ENCODE assay signal across 8 cellular contexts in the genomic region with DNA sequence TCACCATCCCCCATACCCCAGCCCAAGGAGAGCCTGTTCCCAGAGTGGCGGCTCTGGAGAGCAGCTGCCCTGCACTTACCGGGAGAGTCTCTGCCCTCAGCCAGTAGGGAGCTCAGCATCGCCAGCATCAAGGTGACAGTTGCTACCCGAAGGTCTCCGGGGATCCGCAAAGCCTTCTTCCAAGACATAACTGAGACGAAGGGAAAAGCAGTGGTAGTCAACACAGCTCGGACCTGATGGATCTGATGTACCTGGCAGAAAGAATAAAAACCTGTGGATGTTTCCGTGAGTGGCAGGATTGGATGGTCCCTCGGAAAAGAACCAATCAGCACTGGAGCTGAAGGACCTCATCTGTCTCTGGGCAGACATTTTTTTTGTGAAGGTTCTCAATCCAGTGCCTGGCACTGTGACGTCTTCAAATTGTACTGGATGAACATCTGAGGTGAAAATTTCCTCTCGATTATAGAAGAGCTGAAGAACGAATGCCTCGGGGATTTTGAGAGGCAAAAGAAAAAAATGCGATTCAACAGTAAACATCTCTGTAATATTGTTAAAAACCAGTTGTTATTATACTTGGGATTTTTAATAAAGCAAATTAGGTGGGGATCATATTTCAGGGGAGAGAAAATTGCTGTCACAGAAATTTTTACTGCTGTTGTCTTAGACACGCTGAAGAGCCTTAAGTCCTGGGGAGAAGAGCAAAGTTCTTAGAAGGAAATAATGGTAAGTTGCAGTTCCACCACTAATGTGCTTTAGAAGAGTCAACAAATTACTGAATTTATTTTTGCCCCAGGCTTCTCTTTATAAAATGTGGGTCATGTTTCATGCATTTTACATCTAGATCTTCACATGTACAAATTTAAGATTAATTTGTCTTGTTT. TPM values are rescaled to one million over a fixed set of nuclear protein-coding genes. Genes with fewer than 3 reads are reported as not detected.
DNase-seq lines count a peak whose midpoint lies in the region; ATAC-seq and TF ChIP-seq lines count a peak whose summit lies in the region.

HLA-DQB1 (minus strand) TSS at position 238 of the 881 bp plus-strand sequence; CDS start at position 188, 50 bp downstream.

- DNase-seq in DMS114 treated with DMSO at 0.1 percent for 48 hours (lab: John Stamatoyannopoulos, UW; ENCODE audit: unreplicated experiment): peak; percentile 81
- peak; percentile 75 for DNase-seq in GM19238 (ENCODE audit: insufficient read length, low spot score)
- peak; percentile 43 for DNase-seq in T-helper 2 cell treated with Interferon-gamma antibody and Interleukin-4, amounts not matched to agents 5 μg/mL and 100 μg/mL, for 36 hours (ENCODE audit: low spot score)
- no peak for DNase-seq in chondrocyte (ENCODE audit: low spot score)
- no peak for DNase-seq in lung (ENCODE audit: low spot score)
- DNase-seq in stimulated activated naive B cell treated with anti-CD40 and anti-IgM and Interleukin-4, amounts not matched to agents 10 μg/mL and 1 μg/mL and 100 μg/mL, for 72 hours: peak; percentile 78
- no peak for DNase-seq in NCI-H345 (lab: John Stamatoyannopoulos, UW)

- H3K4me1 Mint-ChIP-seq in T-helper 2 cell treated with Interferon-gamma antibody and Interleukin-4, amounts not matched to agents 5 μg/mL and 100 μg/mL, for 36 hours (ENCODE audit: low read depth): peaks cover 51% of the 10 kb centered on the region
- peaks cover 4% of the 10 kb centered on the region for H3K4me1 Mint-ChIP-seq in chondrocyte (ENCODE audit: low read depth)
- peaks cover 45 to 85% of the 10 kb centered on the region in 2 donors for H3K4me1 Mint-ChIP-seq in stimulated activated naive B cell treated with anti-CD40 and anti-IgM and Interleukin-4, amounts not matched to agents 10 μg/mL and 1 μg/mL and 100 μg/mL, for 72 hours

- H3K4me3 ChIP-seq in lung: peak within 1 kb of the TSS; percentile 64

- peaks cover 53% of the 10 kb centered on the region for H3K27me3 Mint-ChIP-seq in T-helper 2 cell treated with Interferon-gamma antibody and Interleukin-4, amounts not matched to agents 5 μg/mL and 100 μg/mL, for 36 hours (ENCODE audit: low read depth)
- peaks cover 67% of the 10 kb centered on the region for H3K27me3 Mint-ChIP-seq in chondrocyte (ENCODE audit: low read depth)
- no peaks in the 10 kb centered on the region for H3K27me3 Mint-ChIP-seq in stimulated activated naive B cell treated with anti-CD40 and anti-IgM and Interleukin-4, amounts not matched to agents 10 μg/mL and 1 μg/mL and 100 μg/mL, for 72 hours

- H3K27ac Mint-ChIP-seq in T-helper 2 cell treated with Interferon-gamma antibody and Interleukin-4, amounts not matched to agents 5 μg/mL and 100 μg/mL, for 36 hours: peak within 1 kb of the TSS; percentile 81
- no peak within 1 kb of the TSS for H3K27ac Mint-ChIP-seq in chondrocyte (ENCODE audit: unreplicated experiment)
- peak within 1 kb of the TSS; percentile 100 for H3K27ac Mint-ChIP-seq in stimulated activated naive B cell treated with anti-CD40 and anti-IgM and Interleukin-4, amounts not matched to agents 10 μg/mL and 1 μg/mL and 100 μg/mL, for 72 hours

- no peaks in the 10 kb centered on the region for H3K27me3 ChIP-seq in lung (ENCODE audit: control insufficient read depth, insufficient read depth)

- peaks cover 0 to 2% of the 10 kb centered on the region in 2 donors for H3K9me3 ChIP-seq in lung (ENCODE audit: control insufficient read depth in 2 of 2, insufficient read depth in 1 of 2, low read length in 1 of 2)

- H3K36me3 Mint-ChIP-seq in T-helper 2 cell treated with Interferon-gamma antibody and Interleukin-4, amounts not matched to agents 5 μg/mL and 100 μg/mL, for 36 hours (ENCODE audit: low read depth): peaks cover 7% of the 10 kb centered on the region
- no peaks in the 10 kb centered on the region for H3K36me3 Mint-ChIP-seq in chondrocyte (ENCODE audit: low read depth)
- H3K36me3 Mint-ChIP-seq in stimulated activated naive B cell treated with anti-CD40 and anti-IgM and Interleukin-4, amounts not matched to agents 10 μg/mL and 1 μg/mL and 100 μg/mL, for 72 hours: peaks cover 38 to 52% of the 10 kb centered on the region in 2 donors

- no peaks in the 10 kb centered on the region for H3K9me3 Mint-ChIP-seq in T-helper 2 cell treated with Interferon-gamma antibody and Interleukin-4, amounts not matched to agents 5 μg/mL and 100 μg/mL, for 36 hours
- H3K9me3 Mint-ChIP-seq in chondrocyte (ENCODE audit: low read depth): no peaks in the 10 kb centered on the region
- H3K9me3 Mint-ChIP-seq in stimulated activated naive B cell treated with anti-CD40 and anti-IgM and Interleukin-4, amounts not matched to agents 10 μg/mL and 1 μg/mL and 100 μg/mL, for 72 hours: no peaks in the 10 kb centered on the region

- WGBS in lung, 2 donors: 5 to 8% methylated on average over 16 of the region's 16 CpGs

- peaks cover 0 to 5% of the 10 kb centered on the region in 2 donors for H3K36me3 ChIP-seq in lung (ENCODE audit: control insufficient read depth in 2 of 2, insufficient read depth in 2 of 2, low read length in 2 of 2)

- peak; percentile 63 for ATAC-seq in HG03469 (IDR thresholded peaks at IDR 0.05; ENCODE audit: unreplicated experiment)
- ATAC-seq in lung (ENCODE audit: insufficient read depth, low FRiP score): peak; percentile 84
- peak; percentile 64 to 71 for ATAC-seq in stimulated activated naive B cell treated with anti-CD40 and anti-IgM and Interleukin-4, amounts not matched to agents 10 μg/mL and 1 μg/mL and 100 μg/mL, for 72 hours (replicated peaks)

- H3K4me3 Mint-ChIP-seq in T-helper 2 cell treated with Interferon-gamma antibody and Interleukin-4, amounts not matched to agents 5 μg/mL and 100 μg/mL, for 36 hours: peak within 1 kb of the TSS; percentile 89
- H3K4me3 Mint-ChIP-seq in chondrocyte (ENCODE audit: unreplicated experiment): peak within 1 kb of the TSS; percentile 44
- H3K4me3 Mint-ChIP-seq in stimulated activated naive B cell treated with anti-CD40 and anti-IgM and Interleukin-4, amounts not matched to agents 10 μg/mL and 1 μg/mL and 100 μg/mL, for 72 hours: peak within 1 kb of the TSS; percentile 89 to 92

- peaks cover 0 to 8% of the 10 kb centered on the region in 2 donors for H3K4me1 ChIP-seq in lung (ENCODE audit: control insufficient read depth in 2 of 2, insufficient read depth in 2 of 2, low read length in 2 of 2)

- H3K27ac ChIP-seq in lung (ENCODE audit: low read depth in 1 of 2, low read length in 1 of 2): peak within 1 kb of the TSS; percentile 10 to 97

- TF ChIP-seq CTCF in chondrocyte (IDR thresholded peaks at IDR 0.05) (no peak), lung (IDR thresholded peaks at IDR 0.05; ENCODE audit: control extremely low read depth, extremely low read depth) (no peak)

RNA-seq across cellular contexts. Expression of gene HLA-DQB1, which starts in this region (rescaled TPM):
- not detected in 3 replicates for total RNA-seq in chondrocyte
- 10 to 100 TPM in 1 of 2 donors, 1 to 10 TPM in 1; 4.1 to 36.1 TPM for total RNA-seq in lung
- polyA plus RNA-seq in lung: 1,000 to 10,000 TPM in 1 of 2 donors, 100 to 1,000 TPM in 1; 169 to 1,148 TPM

Comparison
In these comparisons a context has a peak if more than half of its experiments do, and no peak if none do; other contexts are left out.
1. DNase-seq: peak in DMS114 treated with DMSO at 0.1 percent for 48 hours (single experiment), GM19238 (single experiment), T-helper 2 cell treated with Interferon-gamma antibody and Interleukin-4, amounts not matched to agents 5 μg/mL and 100 μg/mL, for 36 hours (single experiment) and stimulated activated naive B cell treated with anti-CD40 and anti-IgM and Interleukin-4, amounts not matched to agents 10 μg/mL and 1 μg/mL and 100 μg/mL, for 72 hours (single experiment); none in chondrocyte (single experiment), lung (single experiment) and NCI-H345 (single experiment).
2. Peak in every context shown above with its lines, with median percentiles within 50 percentile points of each other: ATAC-seq and H3K4me3 Mint-ChIP-seq.